Comparison of ENCODE assay signal across 8 cellular contexts in genomic region chr2:43293744-43294695, GRCh38.
A peak's percentile ranks its signal among the peaks of the same experiment; 100 is the strongest.
DNase-seq lines count a peak whose midpoint lies in the region; ATAC-seq and TF ChIP-seq lines count a peak whose summit lies in the region.

No MANE protein-coding gene starts in this region.

- in situ Hi-C loops in brain microvascular endothelial cell (cut with HindIII; ENCODE audit: low pct_ligation_motif_present, low sequenced_read_pairs) = no loop called here

- H3K27me3 ChIP-seq in BLaER1 treated with 17β-estradiol and CSF1 and Interleukin-3, amounts not matched to agents 10 nM and 100 nM = no peaks in the 10 kb centered on the region
- H3K27me3 ChIP-seq in brain microvascular endothelial cell (replicated peaks) (no peaks in the 10 kb centered on the region), lung (ENCODE audit: control insufficient read depth, insufficient read depth) (no peaks in the 10 kb centered on the region), testis (no peaks in the 10 kb centered on the region)

- ATAC-seq in GM19035 (IDR thresholded peaks at IDR 0.05; ENCODE audit: unreplicated experiment) (peak; percentile 99), HG03135 (IDR thresholded peaks at IDR 0.05; ENCODE audit: unreplicated experiment) (peak; percentile 98), lung (ENCODE audit: insufficient read depth, low FRiP score) (peak; percentile 87)

- H3K4me3 ChIP-seq in BLaER1 treated with 17β-estradiol and CSF1 and Interleukin-3, amounts not matched to agents 10 nM and 100 nM = no peak overlapping the region
- no peak overlapping the region for H3K4me3 ChIP-seq in brain microvascular endothelial cell (ENCODE audit: low read depth, low read length)
- no peak overlapping the region for H3K4me3 ChIP-seq in lung
- no peak overlapping the region for H3K4me3 ChIP-seq in testis

- H3K36me3 ChIP-seq in BLaER1 treated with 17β-estradiol and CSF1 and Interleukin-3, amounts not matched to agents 10 nM and 100 nM = peaks cover 5 to 44% (median 38%) of the 10 kb centered on the region in 11 experiments; a peak in 19 of 22 replicates
- no peaks in the 10 kb centered on the region for H3K36me3 ChIP-seq in brain microvascular endothelial cell (replicated peaks)
- H3K36me3 ChIP-seq in lung (ENCODE audit: control insufficient read depth in 2 of 2, insufficient read depth in 2 of 2, low read length in 2 of 2) = peaks cover 4 to 14% of the 10 kb centered on the region in 2 donors
- no peaks in the 10 kb centered on the region for H3K36me3 ChIP-seq in testis (ENCODE audit: low read depth, missing control alignments)

- DNase-seq in SHP77 (lab: John Stamatoyannopoulos, UW) (peak; percentile 11 to 35), brain microvascular endothelial cell (peak; percentile 98), lung (ENCODE audit: low spot score) (peak; percentile 56), testis (no peak), NCI-H526 (lab: John Stamatoyannopoulos, UW) (no peak)

- no peaks in the 10 kb centered on the region for H4K20me1 ChIP-seq in BLaER1 treated with 17β-estradiol and CSF1 and Interleukin-3, amounts not matched to agents 10 nM and 100 nM

- peak overlapping the region; percentile 63 to 76 (median 72) for H3K9ac ChIP-seq in BLaER1 treated with 17β-estradiol and CSF1 and Interleukin-3, amounts not matched to agents 10 nM and 100 nM

- no peak for TF ChIP-seq CTCF in brain microvascular endothelial cell (IDR thresholded peaks at IDR 0.05; ENCODE audit: low read depth, low read length, missing control alignments)
- no peak for TF ChIP-seq CTCF in lung (IDR thresholded peaks at IDR 0.05; ENCODE audit: control extremely low read depth, extremely low read depth)
- no peak for TF ChIP-seq CTCF in testis (IDR thresholded peaks at IDR 0.05)

- intact Hi-C loops in testis (cut with DNase I; ENCODE audit: low total_unique reads) = no loop called here

- peak overlapping the region; percentile 39 to 95 (median 69) for H3K4me2 ChIP-seq in BLaER1 treated with 17β-estradiol and CSF1 and Interleukin-3, amounts not matched to agents 10 nM and 100 nM

- WGBS in lung, 2 donors = 49 to 58% methylated on average over 6 of the region's 6 CpGs
- WGBS in testis, 2 donors = 78 to 79% methylated on average over 6 of the region's 6 CpGs

- peaks cover 21 to 74% (median 44%) of the 10 kb centered on the region in 10 experiments for H3K4me1 ChIP-seq in BLaER1 treated with 17β-estradiol and CSF1 and Interleukin-3, amounts not matched to agents 10 nM and 100 nM
- peaks cover 0 to 3% of the 10 kb centered on the region in 2 donors for H3K4me1 ChIP-seq in lung (ENCODE audit: control insufficient read depth in 2 of 2, insufficient read depth in 2 of 2, low read length in 2 of 2)
- no peaks in the 10 kb centered on the region for H3K4me1 ChIP-seq in testis

- peaks cover 0 to 30% (median 26%) of the 10 kb centered on the region in 11 experiments; a peak in 18 of 22 replicates for H3K9me3 ChIP-seq in BLaER1 treated with 17β-estradiol and CSF1 and Interleukin-3, amounts not matched to agents 10 nM and 100 nM (replicated peaks in 1 of 11)
- H3K9me3 ChIP-seq in lung (ENCODE audit: control insufficient read depth in 2 of 2, insufficient read depth in 1 of 2, low read length in 1 of 2) (no peaks in the 10 kb centered on the region), testis (no peaks in the 10 kb centered on the region)

- no peak for TF ChIP-seq POLR2A in testis (IDR thresholded peaks at IDR 0.05)

- peak overlapping the region; percentile 81 to 94 (median 90) for H3K27ac ChIP-seq in BLaER1 treated with 17β-estradiol and CSF1 and Interleukin-3, amounts not matched to agents 10 nM and 100 nM
- H3K27ac ChIP-seq in brain microvascular endothelial cell (peak overlapping the region; percentile 58), lung (ENCODE audit: low read depth in 1 of 2, low read length in 1 of 2) (peak overlapping the region; percentile 57 to 76), testis (peak overlapping the region; percentile 20 to 68)

Comparison
In these comparisons a context has a peak if more than half of its experiments do, and no peak if none do; other contexts are left out.
1. DNase-seq: peak in SHP77 (2 of 2), brain microvascular endothelial cell (single experiment) and lung (single experiment); none in testis (single experiment) and NCI-H526 (0 of 2).
2. Peak in every context shown above with its lines, with median percentiles within 50 percentile points of each other: H3K27ac ChIP-seq and ATAC-seq.